In genomic region chr6:47671777-47672176, GRCh38 we compare ENCODE assay signal across 1 cellular context.
TF ChIP-seq lines count a peak whose summit lies in the region.

No MANE protein-coding gene starts in this region.

TF ChIP-seq in HepG2, 621 proteins besides CTCF, POLR2A, EP300 and RAD21:
- no peak for TF ChIP-seq REPIN1 (CRISPR knock-in tag; IDR thresholded peaks at IDR 0.05; ENCODE audit: borderline replicate concordance, low read depth)
- TF ChIP-seq ATF7 (IDR thresholded peaks at IDR 0.05), result peak; percentile 55
- TF ChIP-seq ATF7 (CRISPR knock-in tag; IDR thresholded peaks at IDR 0.05), result no peak
